In the genomic region with DNA sequence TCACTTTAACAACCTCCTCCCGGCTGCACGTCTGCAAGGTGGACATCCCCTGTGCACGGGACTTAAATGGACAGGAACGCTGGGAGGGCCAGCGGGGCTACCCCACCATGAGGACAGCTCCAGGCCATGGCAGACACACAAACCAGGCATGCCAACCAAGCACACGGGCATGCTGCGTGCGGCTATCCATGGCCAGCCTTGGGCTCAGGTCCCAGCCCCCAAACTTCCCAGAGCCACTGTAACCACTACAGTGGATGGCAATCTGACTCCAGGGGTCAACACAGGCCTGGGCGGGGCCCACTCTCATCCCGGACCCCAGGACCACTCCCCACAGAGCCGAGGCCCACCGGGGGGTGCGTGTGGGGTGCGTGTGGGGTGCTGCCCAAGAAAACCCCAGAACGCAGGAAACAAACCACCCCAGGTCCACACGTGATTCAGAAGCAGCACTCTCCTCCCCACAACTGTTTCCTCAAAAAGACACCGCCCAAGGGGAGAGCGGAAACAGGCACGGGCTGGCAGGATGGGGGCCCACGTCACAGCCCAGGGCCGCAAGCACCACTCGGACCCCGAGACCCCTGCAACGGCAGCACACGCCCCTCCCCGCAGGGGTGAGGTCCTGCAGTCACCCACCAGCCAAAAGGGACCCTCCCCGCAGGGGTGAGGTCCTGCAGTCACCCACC, we compare ENCODE assay signal across 8 cellular contexts. TPM values are rescaled to one million over a fixed set of nuclear protein-coding genes. Genes with fewer than 3 reads are reported as not detected.
DNase-seq lines count a peak whose midpoint lies in the region; ATAC-seq and TF ChIP-seq lines count a peak whose summit lies in the region.

No MANE protein-coding gene starts in this region.

- ATAC-seq in CD8-positive, alpha-beta T cell: peak; percentile 35
- ATAC-seq in activated naive CD8-positive, alpha-beta T cell treated with anti-CD3 and anti-CD28 coated beads, Interleukin-2, amount 10 ng/mL, durations not matched to agents 7 days and 5 days (ENCODE audit: low read depth): peak; percentile 32
- ATAC-seq in HG03280 (IDR thresholded peaks at IDR 0.05; ENCODE audit: unreplicated experiment): no peak

- no peaks in the 10 kb centered on the region for H3K9me3 Mint-ChIP-seq in CD8-positive, alpha-beta T cell
- no peaks in the 10 kb centered on the region for H3K9me3 Mint-ChIP-seq in activated naive CD8-positive, alpha-beta T cell treated with anti-CD3 and anti-CD28 coated beads, Interleukin-2, amount 10 ng/mL, durations not matched to agents 7 days and 5 days

- peak overlapping the region; percentile 97 for H3K27ac Mint-ChIP-seq in CD8-positive, alpha-beta T cell
- H3K27ac Mint-ChIP-seq in activated naive CD8-positive, alpha-beta T cell treated with anti-CD3 and anti-CD28 coated beads, Interleukin-2, amount 10 ng/mL, durations not matched to agents 7 days and 5 days: peak overlapping the region; percentile 88

- H3K4me1 Mint-ChIP-seq in CD8-positive, alpha-beta T cell (ENCODE audit: low read depth): peaks cover 79% of the 10 kb centered on the region
- H3K4me1 Mint-ChIP-seq in activated naive CD8-positive, alpha-beta T cell treated with anti-CD3 and anti-CD28 coated beads, Interleukin-2, amount 10 ng/mL, durations not matched to agents 7 days and 5 days: peaks cover 45% of the 10 kb centered on the region

- peak overlapping the region; percentile 56 for H3K4me2 ChIP-seq in Loucy (ENCODE audit: low read depth, low read length, poor library complexity, severe bottlenecking)

- H3K79me2 ChIP-seq in Loucy (ENCODE audit: insufficient read depth, low read length): peaks cover 34% of the 10 kb centered on the region; the same call in 1 of the 2 replicates

- H3K9me3 ChIP-seq in CD8-positive, alpha-beta T cell (ENCODE audit: low read length): no peaks in the 10 kb centered on the region
- H3K9me3 ChIP-seq in Loucy (ENCODE audit: insufficient read depth, low read depth, low read length) (no peaks in the 10 kb centered on the region), mucosa of rectum (ENCODE audit: control insufficient read depth in 2 of 2, low read length in 2 of 2) (no peaks in the 10 kb centered on the region)

- H3K27me3 ChIP-seq in CD8-positive, alpha-beta T cell (ENCODE audit: insufficient read depth, low read length): no peaks in the 10 kb centered on the region
- H3K27me3 ChIP-seq in Loucy (ENCODE audit: insufficient read depth, low read length, poor library complexity, severe bottlenecking): no peaks in the 10 kb centered on the region
- no peaks in the 10 kb centered on the region for H3K27me3 ChIP-seq in mucosa of rectum (ENCODE audit: control insufficient read depth in 2 of 2, insufficient read depth in 2 of 2, low read length in 2 of 2)

- peak overlapping the region; percentile 78 for H3K4me3 Mint-ChIP-seq in CD8-positive, alpha-beta T cell
- H3K4me3 Mint-ChIP-seq in activated naive CD8-positive, alpha-beta T cell treated with anti-CD3 and anti-CD28 coated beads, Interleukin-2, amount 10 ng/mL, durations not matched to agents 7 days and 5 days: peak overlapping the region; percentile 85

- POLR2A ChIA-PET in CD8-positive, alpha-beta T cell (lab: Charles Lee): no interaction called here
- POLR2A ChIA-PET in activated naive CD8-positive, alpha-beta T cell treated with anti-CD3 and anti-CD28 coated beads, Interleukin-2, amount 10 ng/mL, durations not matched to agents 7 days and 5 days (lab: Charles Lee): interaction anchor here (1.4 kb wide), 1 partner anchor 212 kb away, joined by 3 read pairs; the partner anchor contains the start of genes BRD9 and TRIP13

- peak overlapping the region; percentile 82 for H3K27ac ChIP-seq in CD8-positive, alpha-beta T cell (ENCODE audit: low read depth, low read length)
- peak overlapping the region; percentile 92 to 95 for H3K27ac ChIP-seq in mucosa of rectum (ENCODE audit: low read depth in 2 of 2, low read length in 2 of 2)

- H3K36me3 Mint-ChIP-seq in CD8-positive, alpha-beta T cell: peaks cover 7% of the 10 kb centered on the region
- peaks cover 5% of the 10 kb centered on the region for H3K36me3 Mint-ChIP-seq in activated naive CD8-positive, alpha-beta T cell treated with anti-CD3 and anti-CD28 coated beads, Interleukin-2, amount 10 ng/mL, durations not matched to agents 7 days and 5 days

- H3F3A ChIP-seq in Loucy (ENCODE audit: low read depth): no peaks in the 10 kb centered on the region

- H3K9me2 ChIP-seq in Loucy (replicated peaks; ENCODE audit: low read depth, low read length): no peaks in the 10 kb centered on the region

- TF ChIP-seq CTCF in CD8-positive, alpha-beta T cell (IDR thresholded peaks at IDR 0.05): no peak
- TF ChIP-seq CTCF in Loucy (conservative IDR thresholded peaks at IDR 0.05; ENCODE audit: low read length): no peak

- H3K9ac ChIP-seq in Loucy (ENCODE audit: low read depth, low read length, poor library complexity, severe bottlenecking) (peak overlapping the region; percentile 69), mucosa of rectum (ENCODE audit: low read depth in 1 of 2, low read length in 2 of 2) (peak overlapping the region; percentile 47 to 63)

- intact Hi-C loops in CD8-positive, alpha-beta T cell (cut with DNase I, micrococcal nuclease): loop anchor here (2.0 to 10.0 kb wide), 7 partner anchors 36 to 690 kb away; partner anchors contain the start of genes CEP72 (in 2 of the 2) and MRPL36 (in 1 of the 2)

- no peak overlapping the region for H2AFZ ChIP-seq in Loucy (ENCODE audit: low read length)

- H3K36me3 ChIP-seq in CD8-positive, alpha-beta T cell (ENCODE audit: insufficient read depth, low read length): no peaks in the 10 kb centered on the region
- no peaks in the 10 kb centered on the region for H3K36me3 ChIP-seq in Loucy (ENCODE audit: insufficient read depth, low read length)
- peaks cover 0 to 4% of the 10 kb centered on the region in 2 donors for H3K36me3 ChIP-seq in mucosa of rectum (ENCODE audit: control insufficient read depth in 2 of 2, insufficient read depth in 2 of 2, low read length in 2 of 2)

- CTCF ChIA-PET in CD8-positive, alpha-beta T cell (lab: Charles Lee): no interaction called here

- H4K20me1 ChIP-seq in Loucy (ENCODE audit: insufficient read depth, low read length, poor library complexity, severe bottlenecking): no peaks in the 10 kb centered on the region

- peak in 4 of 7 experiments; percentile 30 to 80 (median 74) for DNase-seq in CD8-positive, alpha-beta T cell
- peak; percentile 51 for DNase-seq in activated naive CD8-positive, alpha-beta T cell treated with anti-CD3 and anti-CD28 coated beads, Interleukin-2, amount 10 ng/mL, durations not matched to agents 7 days and 5 days
- DNase-seq in DMS153 treated with DMSO at 0.1 percent for 48 hours (lab: John Stamatoyannopoulos, UW; ENCODE audit: unreplicated experiment) (no peak), NCI-H446 treated with DMSO at 0.1 percent for 48 hours (lab: John Stamatoyannopoulos, UW) (no peak), NCI-H446 (lab: John Stamatoyannopoulos, UW) (no peak)

- H3K4me1 ChIP-seq in CD8-positive, alpha-beta T cell (ENCODE audit: insufficient read depth, low read length): peaks cover 99% of the 10 kb centered on the region
- H3K4me1 ChIP-seq in Loucy (ENCODE audit: insufficient read depth, low read length, poor library complexity, severe bottlenecking): peaks cover 36% of the 10 kb centered on the region
- peaks cover 72 to 74% of the 10 kb centered on the region in 2 donors for H3K4me1 ChIP-seq in mucosa of rectum (ENCODE audit: control insufficient read depth in 2 of 2, insufficient read depth in 2 of 2, low read length in 2 of 2)

- no peaks in the 10 kb centered on the region for H3K27me3 Mint-ChIP-seq in CD8-positive, alpha-beta T cell (ENCODE audit: low read depth)
- H3K27me3 Mint-ChIP-seq in activated naive CD8-positive, alpha-beta T cell treated with anti-CD3 and anti-CD28 coated beads, Interleukin-2, amount 10 ng/mL, durations not matched to agents 7 days and 5 days: no peaks in the 10 kb centered on the region

- peak overlapping the region; percentile 79 for H3K4me3 ChIP-seq in CD8-positive, alpha-beta T cell (ENCODE audit: low read depth, low read length)
- H3K4me3 ChIP-seq in Loucy (ENCODE audit: low read length, poor library complexity, severe bottlenecking): peak overlapping the region; percentile 66
- H3K4me3 ChIP-seq in mucosa of rectum (ENCODE audit: low read length in 2 of 2): peak overlapping the region; percentile 50 to 52

RNA-seq across cellular contexts. Expression of gene SLC12A7, which starts 7.4 kb away (rescaled TPM):
- total RNA-seq in CD8-positive, alpha-beta T cell: 10 to 100 TPM; 49.0 to 54.2 TPM
- total RNA-seq in activated naive CD8-positive, alpha-beta T cell treated with anti-CD3 and anti-CD28 coated beads, Interleukin-2, amount 10 ng/mL, durations not matched to agents 7 days and 5 days: 10 to 100 TPM; 31.5 to 37.5 TPM

Comparison
In these comparisons a context has a peak if more than half of its experiments do, and no peak if none do; other contexts are left out.
1. DNase-seq: peak in CD8-positive, alpha-beta T cell (4 of 7) and activated naive CD8-positive, alpha-beta T cell treated with anti-CD3 and anti-CD28 coated beads, Interleukin-2, amount 10 ng/mL, durations not matched to agents 7 days and 5 days (single experiment); none in DMS153 treated with DMSO at 0.1 percent for 48 hours (single experiment), NCI-H446 treated with DMSO at 0.1 percent for 48 hours (single experiment) and NCI-H446 (0 of 2).
2. Peak in every context shown above with its lines, with median percentiles within 50 percentile points of each other: H3K4me3 ChIP-seq.